Comparison of ENCODE assay signal across 8 cellular contexts in the genomic region with DNA sequence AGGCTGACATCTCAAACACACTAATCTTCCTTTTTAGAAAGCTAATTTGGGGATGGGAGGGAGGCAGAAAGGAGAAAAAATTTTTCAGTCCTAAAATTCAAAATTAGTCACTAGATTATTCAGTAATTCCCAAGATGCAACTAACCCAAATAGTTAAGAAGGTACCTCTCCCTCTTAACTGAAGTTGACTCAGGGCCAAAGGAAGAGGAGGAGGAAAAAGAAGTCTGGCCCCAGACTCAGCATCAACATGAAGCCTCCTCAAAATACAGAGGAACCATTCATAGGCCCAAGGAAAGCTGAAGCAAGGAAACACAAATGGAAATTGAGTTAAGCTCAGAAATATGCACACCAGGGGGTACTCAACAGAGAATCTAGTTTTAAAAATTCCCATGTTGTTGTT. TPM values are rescaled to one million over a fixed set of nuclear protein-coding genes. Genes with fewer than 3 reads are reported as not detected.
A peak's percentile ranks its signal among the peaks of the same experiment; 100 is the strongest.
DNase-seq lines count a peak whose midpoint lies in the region; ATAC-seq and TF ChIP-seq lines count a peak whose summit lies in the region.

No MANE protein-coding gene starts in this region.

- no peaks in the 10 kb centered on the region for H3K9me3 ChIP-seq in HUES64 (ENCODE audit: insufficient read depth, low read depth, low read length)

- peaks cover 63% of the 10 kb centered on the region for H3K4me1 Mint-ChIP-seq in chondrocyte (ENCODE audit: low read depth)

- peaks cover 6% of the 10 kb centered on the region for H3K36me3 Mint-ChIP-seq in chondrocyte (ENCODE audit: low read depth)

- no peak for TF ChIP-seq CTCF in AG10803 (conservative IDR thresholded peaks at IDR 0.05; ENCODE audit: low read length)
- no peak for TF ChIP-seq CTCF in chondrocyte (IDR thresholded peaks at IDR 0.05)
- no peak for TF ChIP-seq CTCF in lower leg skin (IDR thresholded peaks at IDR 0.05)

- no peak overlapping the region for H3K4me3 ChIP-seq in AG10803 (ENCODE audit: low read length)
- peak overlapping the region; percentile 66 for H3K4me3 ChIP-seq in HUES64 (ENCODE audit: low read length)
- no peak overlapping the region for H3K4me3 ChIP-seq in lower leg skin (ENCODE audit: low read depth, poor library complexity, severe bottlenecking)

- no peak for ATAC-seq in HG02970 (IDR thresholded peaks at IDR 0.05; ENCODE audit: low FRiP score, unreplicated experiment)

- TF ChIP-seq POLR2A in lower leg skin (IDR thresholded peaks at IDR 0.05): no peak

- peak overlapping the region; percentile 95 for H3K27ac Mint-ChIP-seq in chondrocyte (ENCODE audit: unreplicated experiment)

- peaks cover 41% of the 10 kb centered on the region for H3K36me3 ChIP-seq in HUES64 (ENCODE audit: insufficient read depth, low read length)

- H3K9me3 Mint-ChIP-seq in chondrocyte (ENCODE audit: low read depth): no peaks in the 10 kb centered on the region

- H3K9ac ChIP-seq in HUES64 (ENCODE audit: low read depth, low read length): peak overlapping the region; percentile 97; the same call in 1 of the 2 replicates

- H3K4me3 Mint-ChIP-seq in chondrocyte (ENCODE audit: unreplicated experiment): peak overlapping the region; percentile 13

- H3K27me3 Mint-ChIP-seq in chondrocyte (ENCODE audit: low read depth): no peaks in the 10 kb centered on the region

- H3K27ac ChIP-seq in HUES64 (ENCODE audit: low read depth, low read length): peak overlapping the region; percentile 100

- DNase-seq in AG10803 (ENCODE audit: low read depth): peak; percentile 45
- DNase-seq in chondrocyte (ENCODE audit: low spot score): no peak
- peak; percentile 59 for DNase-seq in midbrain (lab: John Stamatoyannopoulos, UW)
- DNase-seq in HT-29 (ENCODE audit: low spot score): no peak
- no peak for DNase-seq in lower leg skin (ENCODE audit: low spot score in 2 of 2)
- DNase-seq in SIG-M5 (lab: John Stamatoyannopoulos, UW): no peak

- intact Hi-C loops in lower leg skin (cut with DNase I; ENCODE audit: low total_unique reads): no loop called here

- H3K27me3 ChIP-seq in HUES64 (ENCODE audit: insufficient read depth, low read length): no peaks in the 10 kb centered on the region

- peaks cover 50% of the 10 kb centered on the region for H3K4me1 ChIP-seq in HUES64 (ENCODE audit: insufficient read depth, low read length)

RNA-seq across cellular contexts. Expression of gene CBX5, which starts 21.6 kb away (rescaled TPM):
- 84.3 TPM for polyA plus RNA-seq in HUES64 (2013, experiment 1 of 2)
- 96.8 TPM for polyA plus RNA-seq in HUES64 (2013, experiment 2 of 2)
- 79.4 to 141 TPM (median 81.8 TPM) in 3 replicates for total RNA-seq in chondrocyte
- total RNA-seq in HT-29 (2014; rRNA removed; shearing (Covaris generic)): 16.7 and 18.3 TPM in 2 replicates
- total RNA-seq in lower leg skin: 10 to 100 TPM; 13.2 to 26.4 (median 20.4) TPM

RNA-seq across cellular contexts. Expression of gene HNRNPA1, which starts 22.2 kb away (rescaled TPM):
- 2,281 TPM for polyA plus RNA-seq in HUES64 (2013, experiment 1 of 2)
- polyA plus RNA-seq in HUES64 (2013, experiment 2 of 2): 2,616 TPM
- total RNA-seq in chondrocyte: 485 to 774 TPM (median 502 TPM) in 3 replicates
- total RNA-seq in HT-29 (2014; rRNA removed; shearing (Covaris generic)): 283 and 287 TPM in 2 replicates
- total RNA-seq in lower leg skin: 100 to 1,000 TPM; 246 to 840 (median 399) TPM

RNA-seq across cellular contexts. Expression of gene NFE2, which starts 42.5 kb away (rescaled TPM):
- 1.3 TPM for polyA plus RNA-seq in HUES64 (2013, experiment 1 of 2)
- polyA plus RNA-seq in HUES64 (2013, experiment 2 of 2): 2.3 TPM
- not detected in 3 replicates for total RNA-seq in chondrocyte
- total RNA-seq in HT-29 (2014; rRNA removed; shearing (Covaris generic)): 0.20 TPM in 1 of 2 replicates, not detected in the other
- total RNA-seq in lower leg skin: 10 to 100 TPM in 2 of 4 donors, 1 to 10 TPM in 2; 2.5 to 18.6 (median 8.1) TPM

Comparison
In these comparisons a context has a peak if more than half of its experiments do, and no peak if none do; other contexts are left out.
1. DNase-seq: peak in AG10803 (single experiment) and midbrain (single experiment); none in chondrocyte (single experiment), HT-29 (single experiment), lower leg skin (0 of 2) and SIG-M5 (single experiment).